8 cellular contexts compared by ENCODE assay signal in genomic region chr17:58517378-58517927, GRCh38. TPM values are rescaled to one million over a fixed set of nuclear protein-coding genes. Genes with fewer than 3 reads are reported as not detected.
DNase-seq lines count a peak whose midpoint lies in the region; ATAC-seq and TF ChIP-seq lines count a peak whose summit lies in the region.

No MANE protein-coding gene starts in this region.

- ATAC-seq in activated B cell treated with CpG ODN at 0.5 μM for 24 hours (ENCODE audit: low read depth) = no peak

- peak overlapping the region; percentile 93 for H3K4me3 ChIP-seq in iPS-15b (ENCODE audit: low read depth, low read length)

- intact Hi-C loops in activated B cell treated with CpG ODN at 0.5 μM for 24 hours (cut with micrococcal nuclease) = loop anchor here (5.0 to 10.0 kb wide), 5 partner anchors 695 to 1875 kb away; partner anchors contain the start of genes AKAP1, CLTC, MSI2 and SMG8

- H3K4me1 ChIP-seq in iPS-15b (ENCODE audit: control insufficient read depth, insufficient read depth, low read length) = peaks cover 19% of the 10 kb centered on the region

- POLR2A ChIA-PET in activated B cell treated with CpG ODN at 0.5 μM for 24 hours (lab: Charles Lee) = interaction anchor here (1.0 to 9.0 kb wide), 18 partner anchors 10 to 510 kb away, joined by 3 to 214 read pairs (median 12); partner anchors contain the start of genes HSF5, RAD51C, SRSF1 and TEX14

- no peaks in the 10 kb centered on the region for H3K9me3 ChIP-seq in iPS-15b (ENCODE audit: control insufficient read depth, insufficient read depth, low read length)

- no peak for TF ChIP-seq CTCF in activated B cell treated with CpG ODN at 0.5 μM for 24 hours (IDR thresholded peaks at IDR 0.05)

- H3K27me3 Mint-ChIP-seq in T-helper 2 cell treated with Interferon-gamma antibody and Interleukin-4, amounts not matched to agents 5 μg/mL and 100 μg/mL, for 36 hours (ENCODE audit: low read depth) = peaks cover 4% of the 10 kb centered on the region
- H3K27me3 Mint-ChIP-seq in activated B cell treated with CpG ODN at 0.5 μM for 24 hours = no peaks in the 10 kb centered on the region

- H3K27ac Mint-ChIP-seq in T-helper 2 cell treated with Interferon-gamma antibody and Interleukin-4, amounts not matched to agents 5 μg/mL and 100 μg/mL, for 36 hours = peak overlapping the region; percentile 99
- peak overlapping the region; percentile 97 for H3K27ac Mint-ChIP-seq in activated B cell treated with CpG ODN at 0.5 μM for 24 hours

- no peaks in the 10 kb centered on the region for H3K27me3 ChIP-seq in iPS-15b (ENCODE audit: control insufficient read depth, insufficient read depth, low read length)

- H3K9ac ChIP-seq in iPS-15b (ENCODE audit: low read depth, low read length) = peak overlapping the region; percentile 81

- H3K27ac ChIP-seq in substantia nigra (ENCODE audit: low read depth, low read length, poor library complexity, severe bottlenecking) = peak overlapping the region; percentile 94

- H3K36me3 ChIP-seq in iPS-15b (ENCODE audit: control insufficient read depth, insufficient read depth, low read length) = peaks cover 2% of the 10 kb centered on the region

- peaks cover 37% of the 10 kb centered on the region for H3K4me1 Mint-ChIP-seq in T-helper 2 cell treated with Interferon-gamma antibody and Interleukin-4, amounts not matched to agents 5 μg/mL and 100 μg/mL, for 36 hours (ENCODE audit: low read depth)
- H3K4me1 Mint-ChIP-seq in activated B cell treated with CpG ODN at 0.5 μM for 24 hours = peaks cover 51% of the 10 kb centered on the region

- H3K9me3 Mint-ChIP-seq in T-helper 2 cell treated with Interferon-gamma antibody and Interleukin-4, amounts not matched to agents 5 μg/mL and 100 μg/mL, for 36 hours = no peaks in the 10 kb centered on the region
- no peaks in the 10 kb centered on the region for H3K9me3 Mint-ChIP-seq in activated B cell treated with CpG ODN at 0.5 μM for 24 hours

- peak overlapping the region; percentile 89 for H3K4me3 Mint-ChIP-seq in T-helper 2 cell treated with Interferon-gamma antibody and Interleukin-4, amounts not matched to agents 5 μg/mL and 100 μg/mL, for 36 hours
- H3K4me3 Mint-ChIP-seq in activated B cell treated with CpG ODN at 0.5 μM for 24 hours = peak overlapping the region; percentile 96

- CTCF ChIA-PET in activated B cell treated with CpG ODN at 0.5 μM for 24 hours (lab: Charles Lee) = interaction anchor here (1.0 to 2.2 kb wide), 4 partner anchors 12 to 175 kb away, joined by 3 to 12 read pairs (median 8); partner anchors contain the start of genes RAD51C and TEX14

- DNase-seq in T-helper 2 cell treated with Interferon-gamma antibody and Interleukin-4, amounts not matched to agents 5 μg/mL and 100 μg/mL, for 36 hours (ENCODE audit: low spot score) = no peak
- DNase-seq in T-helper 2 cell = no peak
- DNase-seq in activated B cell treated with CpG ODN at 0.5 μM for 24 hours = no peak
- peak in 1 of 49 donors; percentile 79 for DNase-seq in substantia nigra (lab: John Stamatoyannopoulos, UW)
- no peak for DNase-seq in SHP77 (lab: John Stamatoyannopoulos, UW)
- DNase-seq in SW 1271 (lab: John Stamatoyannopoulos, UW) = no peak
- no peak for DNase-seq in NCI-H748 (lab: John Stamatoyannopoulos, UW; ENCODE audit: unreplicated experiment)

- peaks cover 7% of the 10 kb centered on the region for H3K36me3 Mint-ChIP-seq in T-helper 2 cell treated with Interferon-gamma antibody and Interleukin-4, amounts not matched to agents 5 μg/mL and 100 μg/mL, for 36 hours (ENCODE audit: low read depth)
- peaks cover 17% of the 10 kb centered on the region for H3K36me3 Mint-ChIP-seq in activated B cell treated with CpG ODN at 0.5 μM for 24 hours (ENCODE audit: low read depth)

RNA-seq across cellular contexts. Expression of gene MTMR4, which starts 3.0 kb away (rescaled TPM):
- total RNA-seq in activated B cell treated with CpG ODN at 0.5 μM for 24 hours = 109 and 112 TPM in 2 replicates

RNA-seq across cellular contexts. Expression of gene HSF5, which starts 29.2 kb away (rescaled TPM):
- total RNA-seq in activated B cell treated with CpG ODN at 0.5 μM for 24 hours = 4.5 and 5.5 TPM in 2 replicates
